ENCODE assay signal across 1 cellular context in the genomic region with DNA sequence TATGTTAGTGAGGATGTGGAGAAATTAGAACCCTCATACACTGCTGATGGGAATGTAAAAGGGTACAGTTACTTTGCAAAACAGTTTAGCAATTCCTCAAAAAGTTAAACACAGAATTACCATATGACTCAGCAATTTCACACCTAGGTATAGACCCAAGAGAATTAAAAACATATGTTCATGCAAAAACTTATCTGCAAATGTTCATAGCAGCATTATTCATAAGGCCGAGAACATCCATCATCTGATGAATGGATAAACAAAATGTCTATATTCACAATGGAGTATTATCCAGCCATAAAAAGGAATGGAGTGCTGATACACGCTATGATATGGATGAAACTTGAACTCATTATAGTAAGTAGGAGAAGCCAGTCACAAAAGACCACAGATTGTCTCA.
TF ChIP-seq lines count a peak whose summit lies in the region.

No MANE protein-coding gene starts in this region.

TF ChIP-seq in GM23338, 12 proteins besides CTCF, POLR2A, EP300 and RAD21 (continued from another document):
- TF ChIP-seq, protein P1, sequence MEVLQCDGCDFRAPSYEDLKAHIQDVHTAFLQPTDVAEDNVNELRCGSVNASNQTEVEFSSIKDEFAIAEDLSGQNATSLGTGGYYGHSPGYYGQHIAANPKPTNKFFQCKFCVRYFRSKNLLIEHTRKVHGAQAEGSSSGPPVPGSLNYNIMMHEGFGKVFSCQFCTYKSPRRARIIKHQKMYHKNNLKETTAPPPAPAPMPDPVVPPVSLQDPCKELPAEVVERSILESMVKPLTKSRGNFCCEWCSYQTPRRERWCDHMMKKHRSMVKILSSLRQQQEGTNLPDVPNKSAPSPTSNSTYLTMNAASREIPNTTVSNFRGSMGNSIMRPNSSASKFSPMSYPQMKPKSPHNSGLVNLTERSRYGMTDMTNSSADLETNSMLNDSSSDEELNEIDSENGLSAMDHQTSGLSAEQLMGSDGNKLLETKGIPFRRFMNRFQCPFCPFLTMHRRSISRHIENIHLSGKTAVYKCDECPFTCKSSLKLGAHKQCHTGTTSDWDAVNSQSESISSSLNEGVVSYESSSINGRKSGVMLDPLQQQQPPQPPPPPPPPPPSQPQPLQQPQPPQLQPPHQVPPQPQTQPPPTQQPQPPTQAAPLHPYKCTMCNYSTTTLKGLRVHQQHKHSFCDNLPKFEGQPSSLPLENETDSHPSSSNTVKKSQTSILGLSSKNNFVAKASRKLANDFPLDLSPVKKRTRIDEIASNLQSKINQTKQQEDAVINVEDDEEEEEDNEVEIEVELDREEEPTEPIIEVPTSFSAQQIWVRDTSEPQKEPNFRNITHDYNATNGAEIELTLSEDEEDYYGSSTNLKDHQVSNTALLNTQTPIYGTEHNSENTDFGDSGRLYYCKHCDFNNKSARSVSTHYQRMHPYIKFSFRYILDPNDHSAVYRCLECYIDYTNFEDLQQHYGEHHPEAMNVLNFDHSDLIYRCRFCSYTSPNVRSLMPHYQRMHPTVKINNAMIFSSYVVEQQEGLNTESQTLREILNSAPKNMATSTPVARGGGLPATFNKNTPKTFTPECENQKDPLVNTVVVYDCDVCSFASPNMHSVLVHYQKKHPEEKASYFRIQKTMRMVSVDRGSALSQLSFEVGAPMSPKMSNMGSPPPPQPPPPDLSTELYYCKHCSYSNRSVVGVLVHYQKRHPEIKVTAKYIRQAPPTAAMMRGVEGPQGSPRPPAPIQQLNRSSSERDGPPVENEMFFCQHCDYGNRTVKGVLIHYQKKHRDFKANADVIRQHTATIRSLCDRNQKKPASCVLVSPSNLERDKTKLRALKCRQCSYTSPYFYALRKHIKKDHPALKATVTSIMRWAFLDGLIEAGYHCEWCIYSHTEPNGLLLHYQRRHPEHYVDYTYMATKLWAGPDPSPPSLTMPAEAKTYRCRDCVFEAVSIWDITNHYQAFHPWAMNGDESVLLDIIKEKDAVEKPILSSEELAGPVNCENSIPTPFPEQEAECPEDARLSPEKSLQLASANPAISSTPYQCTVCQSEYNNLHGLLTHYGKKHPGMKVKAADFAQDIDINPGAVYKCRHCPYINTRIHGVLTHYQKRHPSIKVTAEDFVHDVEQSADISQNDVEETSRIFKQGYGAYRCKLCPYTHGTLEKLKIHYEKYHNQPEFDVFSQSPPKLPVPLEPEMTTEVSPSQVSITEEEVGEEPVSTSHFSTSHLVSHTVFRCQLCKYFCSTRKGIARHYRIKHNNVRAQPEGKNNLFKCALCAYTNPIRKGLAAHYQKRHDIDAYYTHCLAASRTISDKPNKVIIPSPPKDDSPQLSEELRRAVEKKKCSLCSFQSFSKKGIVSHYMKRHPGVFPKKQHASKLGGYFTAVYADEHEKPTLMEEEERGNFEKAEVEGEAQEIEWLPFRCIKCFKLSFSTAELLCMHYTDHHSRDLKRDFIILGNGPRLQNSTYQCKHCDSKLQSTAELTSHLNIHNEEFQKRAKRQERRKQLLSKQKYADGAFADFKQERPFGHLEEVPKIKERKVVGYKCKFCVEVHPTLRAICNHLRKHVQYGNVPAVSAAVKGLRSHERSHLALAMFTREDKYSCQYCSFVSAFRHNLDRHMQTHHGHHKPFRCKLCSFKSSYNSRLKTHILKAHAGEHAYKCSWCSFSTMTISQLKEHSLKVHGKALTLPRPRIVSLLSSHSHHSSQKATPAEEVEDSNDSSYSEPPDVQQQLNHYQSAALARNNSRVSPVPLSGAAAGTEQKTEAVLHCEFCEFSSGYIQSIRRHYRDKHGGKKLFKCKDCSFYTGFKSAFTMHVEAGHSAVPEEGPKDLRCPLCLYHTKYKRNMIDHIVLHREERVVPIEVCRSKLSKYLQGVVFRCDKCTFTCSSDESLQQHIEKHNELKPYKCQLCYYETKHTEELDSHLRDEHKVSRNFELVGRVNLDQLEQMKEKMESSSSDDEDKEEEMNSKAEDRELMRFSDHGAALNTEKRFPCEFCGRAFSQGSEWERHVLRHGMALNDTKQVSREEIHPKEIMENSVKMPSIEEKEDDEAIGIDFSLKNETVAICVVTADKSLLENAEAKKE (CRISPR knock-in tag; IDR thresholded peaks at IDR 0.05): no peak
- no peak for TF ChIP-seq EZH2 (IDR thresholded peaks at IDR 0.05; ENCODE audit: low read depth, unreplicated experiment)
- TF ChIP-seq ZNF114 (CRISPR knock-in tag; IDR thresholded peaks at IDR 0.05): no peak
- no peak for TF ChIP-seq POLR2AphosphoS5 (IDR thresholded peaks at IDR 0.05; ENCODE audit: low read depth)
- TF ChIP-seq STAT1 (IDR thresholded peaks at IDR 0.05; ENCODE audit: unreplicated experiment): no peak
- no peak for TF ChIP-seq EZH2phosphoT487 (IDR thresholded peaks at IDR 0.05; ENCODE audit: unreplicated experiment)
- TF ChIP-seq, protein P2, sequence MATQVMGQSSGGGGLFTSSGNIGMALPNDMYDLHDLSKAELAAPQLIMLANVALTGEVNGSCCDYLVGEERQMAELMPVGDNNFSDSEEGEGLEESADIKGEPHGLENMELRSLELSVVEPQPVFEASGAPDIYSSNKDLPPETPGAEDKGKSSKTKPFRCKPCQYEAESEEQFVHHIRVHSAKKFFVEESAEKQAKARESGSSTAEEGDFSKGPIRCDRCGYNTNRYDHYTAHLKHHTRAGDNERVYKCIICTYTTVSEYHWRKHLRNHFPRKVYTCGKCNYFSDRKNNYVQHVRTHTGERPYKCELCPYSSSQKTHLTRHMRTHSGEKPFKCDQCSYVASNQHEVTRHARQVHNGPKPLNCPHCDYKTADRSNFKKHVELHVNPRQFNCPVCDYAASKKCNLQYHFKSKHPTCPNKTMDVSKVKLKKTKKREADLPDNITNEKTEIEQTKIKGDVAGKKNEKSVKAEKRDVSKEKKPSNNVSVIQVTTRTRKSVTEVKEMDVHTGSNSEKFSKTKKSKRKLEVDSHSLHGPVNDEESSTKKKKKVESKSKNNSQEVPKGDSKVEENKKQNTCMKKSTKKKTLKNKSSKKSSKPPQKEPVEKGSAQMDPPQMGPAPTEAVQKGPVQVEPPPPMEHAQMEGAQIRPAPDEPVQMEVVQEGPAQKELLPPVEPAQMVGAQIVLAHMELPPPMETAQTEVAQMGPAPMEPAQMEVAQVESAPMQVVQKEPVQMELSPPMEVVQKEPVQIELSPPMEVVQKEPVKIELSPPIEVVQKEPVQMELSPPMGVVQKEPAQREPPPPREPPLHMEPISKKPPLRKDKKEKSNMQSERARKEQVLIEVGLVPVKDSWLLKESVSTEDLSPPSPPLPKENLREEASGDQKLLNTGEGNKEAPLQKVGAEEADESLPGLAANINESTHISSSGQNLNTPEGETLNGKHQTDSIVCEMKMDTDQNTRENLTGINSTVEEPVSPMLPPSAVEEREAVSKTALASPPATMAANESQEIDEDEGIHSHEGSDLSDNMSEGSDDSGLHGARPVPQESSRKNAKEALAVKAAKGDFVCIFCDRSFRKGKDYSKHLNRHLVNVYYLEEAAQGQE (IDR thresholded peaks at IDR 0.05; ENCODE audit: unreplicated experiment): no peak
- no peak for TF ChIP-seq CREB1 (CRISPR knock-in tag; IDR thresholded peaks at IDR 0.05; ENCODE audit: low read depth)
- TF ChIP-seq, protein P3, sequence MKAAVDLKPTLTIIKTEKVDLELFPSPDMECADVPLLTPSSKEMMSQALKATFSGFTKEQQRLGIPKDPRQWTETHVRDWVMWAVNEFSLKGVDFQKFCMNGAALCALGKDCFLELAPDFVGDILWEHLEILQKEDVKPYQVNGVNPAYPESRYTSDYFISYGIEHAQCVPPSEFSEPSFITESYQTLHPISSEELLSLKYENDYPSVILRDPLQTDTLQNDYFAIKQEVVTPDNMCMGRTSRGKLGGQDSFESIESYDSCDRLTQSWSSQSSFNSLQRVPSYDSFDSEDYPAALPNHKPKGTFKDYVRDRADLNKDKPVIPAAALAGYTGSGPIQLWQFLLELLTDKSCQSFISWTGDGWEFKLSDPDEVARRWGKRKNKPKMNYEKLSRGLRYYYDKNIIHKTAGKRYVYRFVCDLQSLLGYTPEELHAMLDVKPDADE (IDR thresholded peaks at IDR 0.05): no peak
- no peak for TF ChIP-seq JUNB (IDR thresholded peaks at IDR 0.05; ENCODE audit: unreplicated experiment)
